In genomic region chr16:30592871-30593270, GRCh38 we compare ENCODE assay signal across 29 cellular contexts.
"Had no signal": no experiment of that assay in that cellular context is flagged by ENCODE, and none has a peak within 500 bp of the region (broad histone marks: within the 10 kb centered on the region; RNA-seq: fewer than 3 reads in every experiment).

No MANE protein-coding gene starts in this region.

- H3K36me3 Mint-ChIP-seq: stimulated activated memory B cell treated with anti-CD40 and anti-IgM and Interleukin-4, amounts not matched to agents 10 μg/mL and 1 μg/mL and 100 μg/mL, for 72 hours had no signal

- H3K27ac Mint-ChIP-seq: stimulated activated effector memory CD8-positive, alpha-beta T cell treated with anti-CD3 and anti-CD28 coated beads, Interleukin-12 subunit alpha, Interleukin-12 subunit beta, amount 100 ng/mL, for 72 hours; stimulated activated memory B cell treated with anti-CD40 and anti-IgM and Interleukin-4, amounts not matched to agents 10 μg/mL and 1 μg/mL and 100 μg/mL, for 72 hours; stimulated activated naive B cell treated with anti-CD40 and anti-IgM and Interleukin-4, amounts not matched to agents 10 μg/mL and 1 μg/mL and 100 μg/mL, for 72 hours; stimulated activated naive CD8-positive, alpha-beta T cell treated with anti-CD3 and anti-CD28 coated beads, Interleukin-15, Interleukin-2, amounts not matched to agents 100 ng/mL and 50 ng/mL, for 24 hours; type B pancreatic cell had no signal

- H3K9me3 Mint-ChIP-seq: stimulated activated effector memory CD8-positive, alpha-beta T cell treated with anti-CD3 and anti-CD28 coated beads, Interleukin-12 subunit alpha, Interleukin-12 subunit beta, amount 100 ng/mL, for 72 hours; stimulated activated memory B cell treated with anti-CD40 and anti-IgM and Interleukin-4, amounts not matched to agents 10 μg/mL and 1 μg/mL and 100 μg/mL, for 72 hours; stimulated activated naive B cell treated with anti-CD40 and anti-IgM and Interleukin-4, amounts not matched to agents 10 μg/mL and 1 μg/mL and 100 μg/mL, for 72 hours; stimulated activated naive CD8-positive, alpha-beta T cell treated with anti-CD3 and anti-CD28 coated beads, Interleukin-15, amount 100 ng/mL, for 72 hours; stimulated activated naive CD8-positive, alpha-beta T cell treated with anti-CD3 and anti-CD28 coated beads, Interleukin-15, Interleukin-2, amounts not matched to agents 100 ng/mL and 50 ng/mL, for 24 hours; type B pancreatic cell had no signal

- H3K27me3 Mint-ChIP-seq: stimulated activated memory B cell treated with anti-CD40 and anti-IgM and Interleukin-4, amounts not matched to agents 10 μg/mL and 1 μg/mL and 100 μg/mL, for 72 hours; stimulated activated naive B cell treated with anti-CD40 and anti-IgM and Interleukin-4, amounts not matched to agents 10 μg/mL and 1 μg/mL and 100 μg/mL, for 72 hours; stimulated activated naive CD8-positive, alpha-beta T cell treated with anti-CD3 and anti-CD28 coated beads, Interleukin-15, amount 100 ng/mL, for 72 hours; stimulated activated naive CD8-positive, alpha-beta T cell treated with anti-CD3 and anti-CD28 coated beads, Interleukin-15, Interleukin-2, amounts not matched to agents 100 ng/mL and 50 ng/mL, for 24 hours; type B pancreatic cell had no signal

- H3K27ac ChIP-seq: stomach, suprapubic skin, testis, thoracic aorta, thyroid gland, tibial artery, tibial nerve, transverse colon, upper lobe of left lung, upper lobe of right lung, uterus, vagina had no signal

- FAIRE-seq: urothelium cell line had no signal

- DNase-seq: stimulated activated CD4-positive, alpha-beta T cell treated with anti-CD3 and anti-CD28 coated beads, Interleukin-2, amount 100 ng/mL, for 48 hours; stimulated activated CD4-positive, alpha-beta T cell treated with anti-CD3 and anti-CD28 coated beads, Interleukin-4, amount 100 ng/mL, for 1 hour; stimulated activated CD4-positive, alpha-beta T cell treated with anti-CD3 and anti-CD28 coated beads, Interleukin-4, amount 100 ng/mL, for 24 hours; stimulated activated CD4-positive, alpha-beta T cell treated with anti-CD3 and anti-CD28 coated beads, Interleukin-4, amount 100 ng/mL, for 4 hours; stimulated activated CD8-positive, alpha-beta memory T cell treated with anti-CD3 and anti-CD28 coated beads, Interleukin-4, amount 100 ng/mL, for 48 hours; stimulated activated naive B cell treated with anti-CD40 and anti-IgM and Interleukin-4, amounts not matched to agents 10 μg/mL and 1 μg/mL and 100 μg/mL, for 72 hours; stimulated activated naive CD4-positive, alpha-beta T cell; stimulated activated naive CD4-positive, alpha-beta T cell treated with Interleukin-2 at 50 U/mL for 16 hours; stimulated activated naive CD8-positive, alpha-beta T cell treated with anti-CD3 and anti-CD28 coated beads, Interleukin-15, amount 100 ng/mL, for 72 hours; stimulated activated naive CD8-positive, alpha-beta T cell treated with anti-CD3 and anti-CD28 coated beads, Interleukin-15, Interleukin-2, amounts not matched to agents 100 U/mL and 50 U/mL, for 24 hours; stomach; substantia nigra; testis; thyroid gland; tibial artery; transverse colon; trophoblast cell; upper lobe of left lung; upper lobe of right lung; uterus had no signal

- H3K4me1 ChIP-seq: stomach, suprapubic skin, testis, thyroid gland, tibial artery, upper lobe of left lung, upper lobe of right lung, uterus, vagina had no signal

- H3K36me3 ChIP-seq: stomach, suprapubic skin, thoracic aorta, thyroid gland, tibial artery, tibial nerve, transverse colon, upper lobe of left lung, upper lobe of right lung, uterus, vagina had no signal

- H3K4me3 Mint-ChIP-seq: stimulated activated effector memory CD8-positive, alpha-beta T cell treated with anti-CD3 and anti-CD28 coated beads, Interleukin-12 subunit alpha, Interleukin-12 subunit beta, amount 100 ng/mL, for 72 hours; stimulated activated memory B cell treated with anti-CD40 and anti-IgM and Interleukin-4, amounts not matched to agents 10 μg/mL and 1 μg/mL and 100 μg/mL, for 72 hours; stimulated activated naive B cell treated with anti-CD40 and anti-IgM and Interleukin-4, amounts not matched to agents 10 μg/mL and 1 μg/mL and 100 μg/mL, for 72 hours; stimulated activated naive CD8-positive, alpha-beta T cell treated with anti-CD3 and anti-CD28 coated beads, Interleukin-15, amount 100 ng/mL, for 72 hours; stimulated activated naive CD8-positive, alpha-beta T cell treated with anti-CD3 and anti-CD28 coated beads, Interleukin-15, Interleukin-2, amounts not matched to agents 100 ng/mL and 50 ng/mL, for 24 hours; type B pancreatic cell had no signal

- H3K9me3 ChIP-seq: stomach, suprapubic skin, testis, thoracic aorta, thyroid gland, tibial artery, tibial nerve, transverse colon, upper lobe of left lung, upper lobe of right lung, uterus, vagina had no signal

- H3K4me1 Mint-ChIP-seq: stimulated activated effector memory CD8-positive, alpha-beta T cell treated with anti-CD3 and anti-CD28 coated beads, Interleukin-12 subunit alpha, Interleukin-12 subunit beta, amount 100 ng/mL, for 72 hours; stimulated activated memory B cell treated with anti-CD40 and anti-IgM and Interleukin-4, amounts not matched to agents 10 μg/mL and 1 μg/mL and 100 μg/mL, for 72 hours had no signal

- ATAC-seq: stimulated activated effector memory CD8-positive, alpha-beta T cell treated with anti-CD3 and anti-CD28 coated beads, Interleukin-12 subunit alpha, Interleukin-12 subunit beta, amount 100 ng/mL, for 72 hours; stimulated activated memory B cell treated with anti-CD40 and anti-IgM and Interleukin-4, amounts not matched to agents 10 μg/mL and 1 μg/mL and 100 μg/mL, for 72 hours; stimulated activated naive B cell treated with anti-CD40 and anti-IgM and Interleukin-4, amounts not matched to agents 10 μg/mL and 1 μg/mL and 100 μg/mL, for 72 hours; stimulated activated naive CD8-positive, alpha-beta T cell treated with anti-CD3 and anti-CD28 coated beads, Interleukin-15, amount 100 ng/mL, for 72 hours; stimulated activated naive CD8-positive, alpha-beta T cell treated with anti-CD3 and anti-CD28 coated beads, Interleukin-15, Interleukin-2, amounts not matched to agents 100 U/mL and 50 U/mL, for 24 hours; upper lobe of right lung had no signal

- H3K27me3 ChIP-seq: stomach, suprapubic skin, testis, thyroid gland, tibial artery, tibial nerve, transverse colon, upper lobe of left lung, upper lobe of right lung, uterus, vagina had no signal

- H3K4me3 ChIP-seq: stomach, suprapubic skin, testis, thoracic aorta, thyroid gland, tibial artery, tibial nerve, transverse colon, upper lobe of left lung, upper lobe of right lung, uterus, vagina had no signal
